ENCODE assay signal across 16 cellular contexts in the genomic region with DNA sequence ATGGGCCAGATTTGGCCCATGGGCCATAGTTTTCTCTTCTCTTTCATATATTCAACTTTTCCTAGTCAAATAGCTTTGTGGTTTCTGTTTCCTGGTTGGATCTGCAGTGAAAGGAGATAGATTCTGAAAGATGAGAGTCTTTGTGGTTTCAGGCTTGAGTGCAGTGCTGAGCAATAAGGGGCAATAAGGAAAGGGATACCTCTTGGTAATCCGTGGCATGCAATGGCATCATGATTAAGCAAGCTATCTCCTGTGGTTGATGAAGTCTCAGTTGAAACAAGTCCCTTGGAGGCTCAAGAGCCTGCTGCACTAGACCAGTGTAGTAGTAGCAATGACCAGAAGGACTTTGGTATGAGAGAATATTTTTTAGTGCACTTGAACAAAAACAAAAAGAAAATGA.
"Had no signal": no experiment of that assay in that cellular context is flagged by ENCODE, and none has a peak within 500 bp of the region (broad histone marks: within the 10 kb centered on the region; RNA-seq: fewer than 3 reads in every experiment).

No MANE protein-coding gene starts in this region.

- H3K4me1 ChIP-seq: gastrocnemius medialis, heart left ventricle, lower lobe of right lung, testis, upper lobe of right lung had no signal

- H3K4me3 Mint-ChIP-seq: activated naive CD8-positive, alpha-beta T cell treated with anti-CD3 and anti-CD28 coated beads for 36 hours; activated T-helper 1 cell treated with anti-CD3 and anti-CD28 coated beads, Interleukin-12 subunit alpha, Interleukin-12 subunit beta, Interleukin-2, Interleukin-4 antibody, amounts not matched to agents 30 ng/mL and 10 ng/mL and 1 ng/mL, durations not matched to agents 14 hours and 24 hours and 36 hours; immature natural killer cell; neural crest cell; stimulated activated naive CD8-positive, alpha-beta T cell treated with anti-CD3 and anti-CD28 coated beads, Interleukin-15, amount 100 ng/mL, for 72 hours had no signal

- H3K4me3 ChIP-seq: gastrocnemius medialis, heart left ventricle, lower lobe of right lung, testis, upper lobe of right lung had no signal

- H3K9me3 ChIP-seq: gastrocnemius medialis, lower lobe of right lung, testis, upper lobe of right lung had no signal

- H3K4me1 Mint-ChIP-seq: activated naive CD8-positive, alpha-beta T cell treated with anti-CD3 and anti-CD28 coated beads for 36 hours; immature natural killer cell; stimulated activated naive CD8-positive, alpha-beta T cell treated with anti-CD3 and anti-CD28 coated beads, Interleukin-15, amount 100 ng/mL, for 72 hours had no signal

- H3K27ac ChIP-seq: gastrocnemius medialis, heart left ventricle, lower lobe of right lung, testis, upper lobe of right lung, WERI-Rb-1 had no signal

- H3K27ac Mint-ChIP-seq: activated naive CD8-positive, alpha-beta T cell treated with anti-CD3 and anti-CD28 coated beads for 36 hours; activated T-helper 1 cell treated with anti-CD3 and anti-CD28 coated beads, Interleukin-12 subunit alpha, Interleukin-12 subunit beta, Interleukin-2, Interleukin-4 antibody, amounts not matched to agents 30 ng/mL and 10 ng/mL and 1 ng/mL, durations not matched to agents 14 hours and 24 hours and 36 hours; immature natural killer cell; stimulated activated naive CD8-positive, alpha-beta T cell treated with anti-CD3 and anti-CD28 coated beads, Interleukin-15, amount 100 ng/mL, for 72 hours had no signal

- H3K27me3 ChIP-seq: gastrocnemius medialis, heart left ventricle, testis, upper lobe of right lung had no signal

- H3K36me3 Mint-ChIP-seq: activated naive CD8-positive, alpha-beta T cell treated with anti-CD3 and anti-CD28 coated beads for 36 hours; immature natural killer cell had no signal

- DNase-seq: activated CD4-positive, alpha-beta T cell treated with anti-CD3 and anti-CD28 coated beads for 4 hours; activated CD8-positive, alpha-beta memory T cell treated with anti-CD3 and anti-CD28 coated beads for 24 hours; activated naive CD8-positive, alpha-beta T cell treated with anti-CD3 and anti-CD28 coated beads for 36 hours; effector memory CD4-positive, alpha-beta T cell; gastrocnemius medialis; heart left ventricle; immature natural killer cell; left colon; lower lobe of right lung; stimulated activated CD4-positive, alpha-beta T cell treated with anti-CD3 and anti-CD28 coated beads, Interleukin-1b, Interleukin-23, amount 100 ng/mL, for 48 hours; stimulated activated naive CD8-positive, alpha-beta T cell treated with anti-CD3 and anti-CD28 coated beads, Interleukin-15, amount 100 ng/mL, for 72 hours; testis; upper lobe of right lung; WERI-Rb-1 had no signal

- H3K27me3 Mint-ChIP-seq: activated naive CD8-positive, alpha-beta T cell treated with anti-CD3 and anti-CD28 coated beads for 36 hours; stimulated activated naive CD8-positive, alpha-beta T cell treated with anti-CD3 and anti-CD28 coated beads, Interleukin-15, amount 100 ng/mL, for 72 hours had no signal

- ATAC-seq: gastrocnemius medialis; heart left ventricle; left colon; lower lobe of right lung; stimulated activated naive CD8-positive, alpha-beta T cell treated with anti-CD3 and anti-CD28 coated beads, Interleukin-15, amount 100 ng/mL, for 72 hours; upper lobe of right lung had no signal

- H3K36me3 ChIP-seq: gastrocnemius medialis, heart left ventricle, lower lobe of right lung, upper lobe of right lung, WERI-Rb-1 had no signal
